ENCODE assay signal across 23 cellular contexts in the genomic region with DNA sequence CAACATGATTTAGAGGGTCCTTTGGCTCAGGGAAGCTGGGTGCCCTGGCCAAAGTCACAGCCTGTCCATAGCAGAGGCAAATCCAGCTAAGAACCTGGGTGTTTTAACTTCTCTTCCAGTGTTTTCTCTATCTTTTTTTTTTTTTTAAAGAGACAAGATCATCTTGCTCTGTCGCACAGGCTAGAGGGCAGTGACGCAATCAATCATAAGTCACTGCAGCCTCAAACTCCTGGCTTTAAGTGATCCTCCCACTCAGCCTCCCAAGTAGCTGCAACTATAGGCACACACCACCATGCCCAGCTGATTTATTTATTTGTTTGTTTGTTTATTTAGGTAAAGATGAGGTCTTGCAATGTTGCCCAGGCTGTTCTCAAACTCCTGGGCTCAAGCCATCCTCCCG. TPM values are rescaled to one million over a fixed set of nuclear protein-coding genes. Genes with fewer than 3 reads are reported as not detected.
"Had no signal": no experiment of that assay in that cellular context is flagged by ENCODE, and none has a peak within 500 bp of the region (broad histone marks: within the 10 kb centered on the region; RNA-seq: fewer than 3 reads in every experiment).

No MANE protein-coding gene starts in this region.

- H3K27me3 ChIP-seq: dorsolateral prefrontal cortex, neutrophil, right atrium auricular region, sigmoid colon, tibial artery had no signal

- H3K36me3 ChIP-seq: lower lobe of right lung, neutrophil, prostate gland, right atrium auricular region, sigmoid colon, stomach, tibial artery had no signal

- H3K9me3 ChIP-seq: lower lobe of right lung, neutrophil, prostate gland, sigmoid colon, tibial artery had no signal

- ATAC-seq: left colon; left ventricle myocardium superior; lower lobe of right lung; natural killer cell; stimulated activated effector memory CD8-positive, alpha-beta T cell treated with anti-CD3 and anti-CD28 coated beads, Interleukin-12 subunit alpha, Interleukin-12 subunit beta, amount 100 ng/mL, for 72 hours had no signal

- FAIRE-seq: colon, frontal cortex had no signal

- H3K27ac ChIP-seq: dorsolateral prefrontal cortex, lower lobe of right lung, neutrophil, prostate gland, right atrium auricular region, sigmoid colon, stomach, tibial artery had no signal

- DNase-seq: dorsolateral prefrontal cortex; effector CD4-positive, alpha-beta T cell; hypothalamus; immature natural killer cell; islet precursor cell; kidney glomerular epithelial cell; left colon; left ventricle myocardium superior; lower lobe of right lung; natural killer cell; sigmoid colon; stimulated activated CD4-positive, alpha-beta T cell treated with anti-CD3 and anti-CD28 coated beads, Interleukin-2, amount 100 ng/mL, for 24 hours; stimulated activated CD4-positive, alpha-beta T cell treated with anti-CD3 and anti-CD28 coated beads, Interleukin-4, amount 100 ng/mL, for 24 hours; stimulated activated naive CD4-positive, alpha-beta T cell treated with Interleukin-2 at 50 U/mL for 16 hours; stomach; tibial artery had no signal

- H3K4me3 ChIP-seq: dorsolateral prefrontal cortex, lower lobe of right lung, prostate gland, right atrium auricular region, sigmoid colon, stomach, tibial artery had no signal

- H3K4me1 ChIP-seq: lower lobe of right lung, prostate gland, right atrium auricular region, sigmoid colon, stomach, tibial artery had no signal

RNA-seq across cellular contexts. Expression of a gene that starts 14.8 kb away (rescaled TPM):
- total RNA-seq: mononuclear cell, natural killer cell had no signal
- polyA plus RNA-seq: immature natural killer cell had no signal
